Comparison of ENCODE assay signal across 19 cellular contexts in the genomic region with DNA sequence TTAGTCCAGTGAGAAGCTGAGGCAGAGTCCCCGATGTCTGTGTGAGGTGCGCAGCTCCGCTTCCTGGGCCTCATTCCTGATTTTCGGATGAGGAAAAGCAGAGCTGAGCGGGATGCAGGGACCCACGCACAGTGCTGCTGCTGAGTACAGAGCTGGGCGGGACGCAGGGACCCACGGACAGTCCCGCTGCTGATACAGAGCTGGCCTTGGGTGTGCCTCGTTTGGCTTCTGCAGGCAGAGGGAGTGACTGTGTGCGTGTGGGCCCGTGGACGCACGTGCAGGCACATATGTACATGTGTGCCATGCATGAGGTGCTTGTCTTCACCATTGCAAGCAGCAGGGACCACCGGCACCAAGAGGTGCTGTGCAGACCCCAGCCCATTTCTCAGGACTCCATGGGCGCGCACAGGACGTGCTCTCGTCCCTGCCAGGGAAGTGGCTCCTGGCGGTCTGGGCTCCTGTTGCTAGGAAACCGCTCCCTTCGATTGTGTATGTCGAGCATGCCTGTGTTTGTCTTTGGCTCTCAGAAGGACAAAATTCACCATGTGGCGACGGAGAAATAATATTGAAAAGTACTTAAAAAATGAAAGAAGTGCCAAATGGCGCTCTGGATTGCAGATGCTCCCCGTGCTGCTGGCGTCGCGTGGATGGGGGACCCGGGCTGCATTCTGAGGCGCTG.
DNase-seq lines count a peak whose midpoint lies in the region; ATAC-seq and TF ChIP-seq lines count a peak whose summit lies in the region.
"Had no signal": no experiment of that assay in that cellular context is flagged by ENCODE, and none has a peak within 500 bp of the region (broad histone marks: within the 10 kb centered on the region; RNA-seq: fewer than 3 reads in every experiment).

No MANE protein-coding gene starts in this region.

- peak overlapping the region; percentile 90 for H3K18ac ChIP-seq in neuronal stem cell (ENCODE audit: low read length)

- H3K14ac ChIP-seq in neuronal stem cell (ENCODE audit: low read length): no peak overlapping the region

- ATAC-seq in GM23338 (peak; percentile 74), body of pancreas (no peak)
- no peak for ATAC-seq in activated T-cell treated with anti-CD3 and anti-CD28 coated beads, Interleukin-2, amount 50 U/mL, for 4 hours
- ATAC-seq in stimulated activated naive CD8-positive, alpha-beta T cell treated with anti-CD3 and anti-CD28 coated beads, Interleukin-15, Interleukin-2, amounts not matched to agents 100 U/mL and 50 U/mL, for 24 hours: no peak
- ATAC-seq: PC-3 had no signal

- H3K4me1 ChIP-seq in GM23338 (ENCODE audit: insufficient read depth): no peaks in the 10 kb centered on the region
- peaks cover 0 to 7% of the 10 kb centered on the region in 2 donors for H3K4me1 ChIP-seq in neuronal stem cell (ENCODE audit: control insufficient read depth in 2 of 2, insufficient read depth in 1 of 2, low read depth in 1 of 2, low read length in 2 of 2)
- no peaks in the 10 kb centered on the region for H3K4me1 ChIP-seq in body of pancreas
- H3K4me1 ChIP-seq: Caco-2 had no signal

- no peak overlapping the region for H3K27ac ChIP-seq in GM23338 (ENCODE audit: low read depth)
- no peak overlapping the region for H3K27ac ChIP-seq in neuronal stem cell (replicated peaks; ENCODE audit: low read length)
- H3K27ac ChIP-seq in body of pancreas: no peak overlapping the region
- H3K27ac ChIP-seq: KMS-11 had no signal

- no peak overlapping the region for H3K27ac Mint-ChIP-seq in GM23338

- no peak overlapping the region for H2BK5ac ChIP-seq in neuronal stem cell (ENCODE audit: low read length)

- no peaks in the 10 kb centered on the region for H3K36me3 Mint-ChIP-seq in GM23338 (ENCODE audit: low read depth)
- H3K36me3 Mint-ChIP-seq in activated T-cell treated with anti-CD3 and anti-CD28 coated beads, Interleukin-2, amount 50 U/mL, for 4 hours (ENCODE audit: insufficient read depth): no peaks in the 10 kb centered on the region
- H3K36me3 Mint-ChIP-seq: CD14-positive monocyte had no signal

- H2BK12ac ChIP-seq in neuronal stem cell (ENCODE audit: low read length): no peak overlapping the region

- H3K4me3 ChIP-seq in GM23338 (no peak overlapping the region), neuronal stem cell (ENCODE audit: low read length in 2 of 2) (no peak overlapping the region), body of pancreas (no peak overlapping the region)

- no CpG with 5 or more reads among the region's 33 CpGs for WGBS in neuronal stem cell (ENCODE audit: extremely low coverage in 2 of 2, insufficient read length in 2 of 2, insufficient replicate concordance in 1 of 2), 2 donors
- WGBS in body of pancreas, 2 donors: 32 to 41% methylated on average over 21 to 33 of the region's 33 CpGs

- H3K9me3 ChIP-seq in neuronal stem cell (replicated peaks in 1 of 2; ENCODE audit: control insufficient read depth in 2 of 2, insufficient read depth in 1 of 2, low read depth in 1 of 2, low read length in 2 of 2) (no peaks in the 10 kb centered on the region), body of pancreas (no peaks in the 10 kb centered on the region)
- H3K9me3 ChIP-seq: Caco-2, SK-N-SH had no signal

- H3K79me1 ChIP-seq in neuronal stem cell (ENCODE audit: low read depth, low read length): no peaks in the 10 kb centered on the region

- no peak overlapping the region for H3K9ac ChIP-seq in neuronal stem cell (ENCODE audit: low read depth, low read length, poor library complexity)
- H3K9ac ChIP-seq: KMS-11, SK-N-SH had no signal

- intact Hi-C loops in body of pancreas (cut with DNase I): no loop called here

- H3K27me3 ChIP-seq in GM23338 (ENCODE audit: insufficient read depth) (no peaks in the 10 kb centered on the region), neuronal stem cell (ENCODE audit: control insufficient read depth in 3 of 3, insufficient read depth in 3 of 3, low read depth in 1 of 3, low read length in 3 of 3) (no peaks in the 10 kb centered on the region), body of pancreas (no peaks in the 10 kb centered on the region)

- H3K4me2 ChIP-seq in GM23338: no peak overlapping the region
- H3K4me2 ChIP-seq in neuronal stem cell (ENCODE audit: insufficient read depth, low read length, poor library complexity, severe bottlenecking): no peak overlapping the region
- H3K4me2 ChIP-seq: KMS-11, SK-N-SH had no signal

- no peaks in the 10 kb centered on the region for H3K79me2 ChIP-seq in GM23338 (replicated peaks; ENCODE audit: insufficient read depth)

- no peak overlapping the region for H4K8ac ChIP-seq in neuronal stem cell (ENCODE audit: low read depth, low read length)

- peaks cover 10% of the 10 kb centered on the region for H3K27me3 Mint-ChIP-seq in GM23338 (ENCODE audit: insufficient read depth, low read depth, poor library complexity)
- H3K27me3 Mint-ChIP-seq in activated T-cell treated with anti-CD3 and anti-CD28 coated beads, Interleukin-2, amount 50 U/mL, for 4 hours (ENCODE audit: low read depth): peaks cover 5% of the 10 kb centered on the region

- no peaks in the 10 kb centered on the region for H4K20me1 ChIP-seq in GM23338 (replicated peaks; ENCODE audit: insufficient read depth)

- DNase-seq in NCI-H1694 (lab: John Stamatoyannopoulos, UW): peak; percentile 14
- DNase-seq in NCI-H1694 treated with DMSO at 0.1 percent for 48 hours (lab: John Stamatoyannopoulos, UW): no peak
- peak; percentile 40 for DNase-seq in GM23338 (ENCODE audit: low spot score)
- DNase-seq in NCI-H345 treated with DMSO at 0.1 percent for 48 hours (lab: John Stamatoyannopoulos, UW; ENCODE audit: unreplicated experiment): peak; percentile 2
- no peak for DNase-seq in neuronal stem cell (ENCODE audit: low spot score)
- DNase-seq in activated T-cell treated with anti-CD3 and anti-CD28 coated beads, Interleukin-2, amount 50 U/mL, for 4 hours: no peak
- no peak for DNase-seq in body of pancreas
- no peak for DNase-seq in stimulated activated naive CD8-positive, alpha-beta T cell treated with anti-CD3 and anti-CD28 coated beads, Interleukin-15, Interleukin-2, amounts not matched to agents 100 U/mL and 50 U/mL, for 24 hours
- DNase-seq: Caco-2; GOT3; NCI-H146; NCI-H2171; NCI-H510A; NK-92 treated with Interleukin-12 subunit alpha and Interleukin-12 subunit beta, amount 100 ng/mL, for 24 hours; PC-3; SK-N-SH; T-helper 1 cell had no signal

- no peak overlapping the region for H2BK120ac ChIP-seq in neuronal stem cell (ENCODE audit: low read depth, low read length)

- H3K4ac ChIP-seq in neuronal stem cell (ENCODE audit: low read length): no peak overlapping the region

- H3K4me3 Mint-ChIP-seq in GM23338: no peak overlapping the region
- H3K4me3 Mint-ChIP-seq in activated T-cell treated with anti-CD3 and anti-CD28 coated beads, Interleukin-2, amount 50 U/mL, for 4 hours: no peak overlapping the region
- H3K4me3 Mint-ChIP-seq: CD14-positive monocyte had no signal

- H2AFZ ChIP-seq in GM23338: peak overlapping the region; percentile 83
- H2AFZ ChIP-seq in neuronal stem cell (ENCODE audit: low read length): peak overlapping the region; percentile 17

- peak overlapping the region; percentile 83 for H3K23ac ChIP-seq in neuronal stem cell (ENCODE audit: low read depth, low read length, poor library complexity)

- H3K36me3 ChIP-seq in GM23338 (ENCODE audit: insufficient read depth): no peaks in the 10 kb centered on the region
- H3K36me3 ChIP-seq in neuronal stem cell (replicated peaks in 1 of 2; ENCODE audit: control insufficient read depth in 2 of 2, insufficient read depth in 2 of 2, low read length in 2 of 2): no peaks in the 10 kb centered on the region
- no peaks in the 10 kb centered on the region for H3K36me3 ChIP-seq in body of pancreas (replicated peaks in 1 of 2; ENCODE audit: insufficient read depth in 1 of 2, low read depth in 2 of 2)

- TF ChIP-seq CTCF in GM23338 (conservative IDR thresholded peaks at IDR 0.05; ENCODE audit: low read depth in 2 of 2) (no peak), body of pancreas (IDR thresholded peaks at IDR 0.05) (no peak)

- no peak overlapping the region for H2BK15ac ChIP-seq in neuronal stem cell (ENCODE audit: low read length)

- H2AK5ac ChIP-seq in neuronal stem cell (ENCODE audit: low read depth, low read length): peak overlapping the region; percentile 36

- H3F3A ChIP-seq in GM23338 (replicated peaks; ENCODE audit: low read depth): 0 out of 2 replicates have a peak, but pooled peaks cover 3% of the 10 kb centered on the region

- H4K91ac ChIP-seq in neuronal stem cell (ENCODE audit: low read depth, low read length, poor library complexity): no peak overlapping the region

- TF ChIP-seq POLR2A in body of pancreas (IDR thresholded peaks at IDR 0.05): no peak

- H3K9me2 ChIP-seq in GM23338 (ENCODE audit: insufficient read depth): no peaks in the 10 kb centered on the region
- H3K9me2 ChIP-seq: SK-N-SH had no signal

- H3K4me1 Mint-ChIP-seq in GM23338: peaks cover 31% of the 10 kb centered on the region
- no peaks in the 10 kb centered on the region for H3K4me1 Mint-ChIP-seq in activated T-cell treated with anti-CD3 and anti-CD28 coated beads, Interleukin-2, amount 50 U/mL, for 4 hours (ENCODE audit: low read depth)
- H3K4me1 Mint-ChIP-seq: CD14-positive monocyte had no signal

- no peaks in the 10 kb centered on the region for H3K9me3 Mint-ChIP-seq in GM23338
- no peaks in the 10 kb centered on the region for H3K9me3 Mint-ChIP-seq in activated T-cell treated with anti-CD3 and anti-CD28 coated beads, Interleukin-2, amount 50 U/mL, for 4 hours

TF ChIP-seq in GM23338, 12 proteins besides CTCF, POLR2A, EP300 and RAD21:
- TF ChIP-seq EZH2phosphoT487 (IDR thresholded peaks at IDR 0.05; ENCODE audit: unreplicated experiment): no peak
- TF ChIP-seq CREB1 (CRISPR knock-in tag; IDR thresholded peaks at IDR 0.05; ENCODE audit: low read depth): no peak
- no peak for TF ChIP-seq ZNF331 (CRISPR knock-in tag; IDR thresholded peaks at IDR 0.05; ENCODE audit: low read depth)
- TF ChIP-seq NANOG (IDR thresholded peaks at IDR 0.05; ENCODE audit: borderline replicate concordance): no peak
- TF ChIP-seq STAT1 (IDR thresholded peaks at IDR 0.05; ENCODE audit: unreplicated experiment): no peak
- no peak for TF ChIP-seq POLR2AphosphoS5 (IDR thresholded peaks at IDR 0.05; ENCODE audit: low read depth)
- no peak for TF ChIP-seq ZNF114 (CRISPR knock-in tag; IDR thresholded peaks at IDR 0.05)
TF ChIP-seq in GM23338: peak in this region for 0.

Comparison
In these comparisons a context has a peak if more than half of its experiments do, and no peak if none do; other contexts are left out.
1. DNase-seq: peak in NCI-H1694 (single experiment), GM23338 (single experiment) and NCI-H345 treated with DMSO at 0.1 percent for 48 hours (single experiment); none in NCI-H1694 treated with DMSO at 0.1 percent for 48 hours (single experiment), neuronal stem cell (single experiment), activated T-cell treated with anti-CD3 and anti-CD28 coated beads, Interleukin-2, amount 50 U/mL, for 4 hours (single experiment), body of pancreas (0 of 4) and stimulated activated naive CD8-positive, alpha-beta T cell treated with anti-CD3 and anti-CD28 coated beads, Interleukin-15, Interleukin-2, amounts not matched to agents 100 U/mL and 50 U/mL, for 24 hours (single experiment).